In the genomic region with DNA sequence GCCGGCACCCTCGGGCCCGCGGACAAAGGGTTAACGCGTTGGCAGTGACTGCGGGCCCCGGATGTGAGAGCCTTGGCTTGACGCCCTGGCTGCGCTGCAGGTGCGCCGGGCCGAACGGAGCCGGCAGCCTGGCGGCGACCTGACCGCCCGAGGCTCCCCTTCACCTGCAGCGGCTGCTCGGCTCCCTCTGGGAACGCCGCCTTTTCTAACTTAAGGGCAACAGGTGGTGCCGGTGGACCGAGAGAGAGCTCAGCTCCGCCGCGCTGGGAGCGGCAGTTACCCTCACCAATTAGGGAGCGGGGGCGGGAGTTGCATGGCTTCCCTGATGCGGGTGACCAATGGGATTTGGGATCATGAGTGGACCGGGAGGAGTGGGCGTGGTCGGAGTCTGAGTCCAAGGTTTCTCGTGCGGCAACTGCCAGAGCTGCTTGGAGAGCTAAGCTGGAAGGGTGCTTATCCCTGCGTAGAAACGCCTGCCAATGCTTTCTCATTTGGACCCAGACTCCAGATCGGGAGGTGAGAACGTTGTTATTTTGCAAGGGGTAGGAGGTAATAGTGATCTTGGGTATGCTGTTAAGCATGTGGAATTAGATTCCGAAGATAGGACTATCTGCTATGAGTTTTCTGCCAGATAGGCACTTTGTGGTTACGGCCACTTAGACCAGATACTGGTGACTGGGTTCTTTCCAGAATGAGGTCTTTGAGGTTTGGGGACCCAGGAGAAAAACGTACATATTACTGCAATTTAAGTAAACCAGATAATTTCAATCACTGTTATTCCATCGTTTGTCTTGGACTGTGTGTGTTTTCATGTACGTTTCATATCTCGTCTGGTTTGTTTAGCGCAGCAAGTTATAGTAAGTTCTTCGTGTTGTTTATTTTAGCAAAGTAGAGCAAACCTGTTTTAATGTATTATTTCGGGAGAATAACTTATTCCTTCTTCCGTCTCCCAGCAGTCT, we compare ENCODE assay signal across 8 cellular contexts. TPM values are rescaled to one million over a fixed set of nuclear protein-coding genes. Genes with fewer than 3 reads are reported as not detected.
DNase-seq lines count a peak whose midpoint lies in the region; ATAC-seq and TF ChIP-seq lines count a peak whose summit lies in the region.

A gene with protein sequence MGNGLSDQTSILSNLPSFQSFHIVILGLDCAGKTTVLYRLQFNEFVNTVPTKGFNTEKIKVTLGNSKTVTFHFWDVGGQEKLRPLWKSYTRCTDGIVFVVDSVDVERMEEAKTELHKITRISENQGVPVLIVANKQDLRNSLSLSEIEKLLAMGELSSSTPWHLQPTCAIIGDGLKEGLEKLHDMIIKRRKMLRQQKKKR (plus strand): TSS at position 421 of the 959 bp plus-strand sequence. CDS start 622 bp downstream, outside the sequence.

- H3K27me3 Mint-ChIP-seq in CD8-positive, alpha-beta memory T cell, result no peaks in the 10 kb centered on the region
- H3K27me3 Mint-ChIP-seq in memory B cell, result no peaks in the 10 kb centered on the region

- peak within 1 kb of the TSS; percentile 97 for H3K27ac ChIP-seq in CD8-positive, alpha-beta memory T cell (ENCODE audit: low read depth, low read length)

- DNase-seq in CD8-positive, alpha-beta memory T cell, result peak; percentile 75 to 90 (median 86)
- DNase-seq in GM20000 (ENCODE audit: low spot score), result peak; percentile 91
- DNase-seq in HS-5 (ENCODE audit: low read depth), result peak; percentile 100
- peak; percentile 97 for DNase-seq in NOMO-1 treated with DMSO at 0.1 percent for 48 hours (lab: John Stamatoyannopoulos, UW; ENCODE audit: unreplicated experiment)
- DNase-seq in activated CD8-positive, alpha-beta memory T cell treated with anti-CD3 and anti-CD28 coated beads, Interleukin-2, amount 50 U/mL, for 1 hour (ENCODE audit: extremely low read depth), result peak; percentile 84
- DNase-seq in memory B cell (ENCODE audit: low spot score in 2 of 2), result peak; percentile 75 to 78
- DNase-seq in stimulated activated CD8-positive, alpha-beta memory T cell treated with anti-CD3 and anti-CD28 coated beads, Interleukin-12 subunit alpha, Interleukin-12 subunit beta, amount 100 ng/mL, for 1 hour (ENCODE audit: low read depth), result peak; percentile 75

- peak within 1 kb of the TSS; percentile 98 to 99 (median 98) for H3K27ac Mint-ChIP-seq in CD8-positive, alpha-beta memory T cell
- H3K27ac Mint-ChIP-seq in memory B cell, result peak within 1 kb of the TSS; percentile 97

- peaks cover 0 to 10% (median 0%) of the 10 kb centered on the region in 3 donors for H3K36me3 Mint-ChIP-seq in CD8-positive, alpha-beta memory T cell
- peaks cover 5% of the 10 kb centered on the region for H3K36me3 Mint-ChIP-seq in memory B cell

- H3K27me3 ChIP-seq in CD8-positive, alpha-beta memory T cell (ENCODE audit: insufficient read depth, low read length, poor library complexity, severe bottlenecking), result no peaks in the 10 kb centered on the region
- no peaks in the 10 kb centered on the region for H3K27me3 ChIP-seq in endocrine pancreas (ENCODE audit: control insufficient read depth, insufficient read depth, low read length)

- H3K4me1 Mint-ChIP-seq in CD8-positive, alpha-beta memory T cell, result peaks cover 19 to 53% (median 37%) of the 10 kb centered on the region in 3 donors
- peaks cover 23% of the 10 kb centered on the region for H3K4me1 Mint-ChIP-seq in memory B cell

- CTCF ChIA-PET in CD8-positive, alpha-beta memory T cell (lab: Charles Lee), result interaction anchor here (0.8 to 4.3 kb wide), 21 partner anchors 8 to 588 kb away, joined by 3 to 26 read pairs (median 4); no protein-coding TSS in a partner anchor

- ATAC-seq in memory B cell (ENCODE audit: low read depth), result peak; percentile 47

- POLR2A ChIA-PET in CD8-positive, alpha-beta memory T cell (lab: Charles Lee), result interaction anchor here (0.5 to 1.3 kb wide), 4 partner anchors 8 to 268 kb away, joined by 4 to 6 read pairs (median 4); no protein-coding TSS in a partner anchor

- H3K4me1 ChIP-seq in CD8-positive, alpha-beta memory T cell (ENCODE audit: insufficient read depth, low read length), result peaks cover 7% of the 10 kb centered on the region
- H3K4me1 ChIP-seq in endocrine pancreas (ENCODE audit: control insufficient read depth, insufficient read depth, low read length), result peaks cover 3% of the 10 kb centered on the region

- TF ChIP-seq CTCF in GM20000 (IDR thresholded peaks at IDR 0.05; ENCODE audit: extremely low read depth, missing control alignments), result peak; percentile 47

- peaks cover 0 to 3% (median 0%) of the 10 kb centered on the region in 5 donors for H3K9me3 Mint-ChIP-seq in CD8-positive, alpha-beta memory T cell
- peaks cover 2% of the 10 kb centered on the region for H3K9me3 Mint-ChIP-seq in memory B cell

- H3K9me3 ChIP-seq in CD8-positive, alpha-beta memory T cell (ENCODE audit: low read length), result no peaks in the 10 kb centered on the region
- no peaks in the 10 kb centered on the region for H3K9me3 ChIP-seq in endocrine pancreas (ENCODE audit: control insufficient read depth, low read length)

- peak within 1 kb of the TSS; percentile 75 for H3K4me3 ChIP-seq in CD8-positive, alpha-beta memory T cell (ENCODE audit: low read length)
- H3K4me3 ChIP-seq in endocrine pancreas (ENCODE audit: control insufficient read depth, insufficient read depth, low read length), result peak within 1 kb of the TSS; percentile 98

- H3K9ac ChIP-seq in endocrine pancreas (ENCODE audit: control insufficient read depth, insufficient read depth, low read length), result peak within 1 kb of the TSS; percentile 90

- peak within 1 kb of the TSS; percentile 94 to 99 (median 96) for H3K4me3 Mint-ChIP-seq in CD8-positive, alpha-beta memory T cell
- H3K4me3 Mint-ChIP-seq in memory B cell, result peak within 1 kb of the TSS; percentile 91

- no peaks in the 10 kb centered on the region for H3K36me3 ChIP-seq in CD8-positive, alpha-beta memory T cell (ENCODE audit: insufficient read depth, low read length)
- no peaks in the 10 kb centered on the region for H3K36me3 ChIP-seq in endocrine pancreas (ENCODE audit: control insufficient read depth, insufficient read depth, low read length)

RNA-seq across cellular contexts. Expression of the gene that starts here (rescaled TPM):
- total RNA-seq in CD8-positive, alpha-beta memory T cell, result 10 to 100 TPM; 10.6 to 11.6 TPM
- 50.3 TPM for polyA plus RNA-seq in CD8-positive, alpha-beta memory T cell

Comparison
In these comparisons a context has a peak if more than half of its experiments do, and no peak if none do; other contexts are left out.
1. Peak in every context shown above with its lines: DNase-seq, ATAC-seq, H3K4me3 ChIP-seq and H3K27ac ChIP-seq.